ENCODE assay signal across 26 cellular contexts in the genomic region with DNA sequence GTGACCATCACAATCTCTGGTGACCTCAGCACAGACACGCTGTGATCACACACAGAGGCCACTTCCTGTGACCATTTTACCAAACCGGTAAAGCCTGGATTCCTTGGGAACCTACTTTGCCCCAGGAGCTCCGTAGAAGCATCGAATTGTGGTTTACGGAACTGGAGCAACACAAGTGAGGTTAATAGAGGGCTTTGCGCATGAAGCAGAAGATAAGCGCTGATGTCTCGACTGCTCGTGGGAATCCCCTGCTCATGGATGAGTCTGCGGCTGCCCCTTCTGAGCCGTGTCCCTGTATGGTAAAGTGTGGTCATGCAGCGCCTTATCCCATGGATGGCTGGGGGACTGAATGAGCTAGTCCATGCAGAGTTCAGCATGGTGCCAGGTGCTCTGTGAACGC. TPM values are rescaled to one million over a fixed set of nuclear protein-coding genes. Genes with fewer than 3 reads are reported as not detected.
DNase-seq lines count a peak whose midpoint lies in the region; ATAC-seq, FAIRE-seq and TF ChIP-seq lines count a peak whose summit lies in the region.
"Had no signal": no experiment of that assay in that cellular context is flagged by ENCODE, and none has a peak within 500 bp of the region (broad histone marks: within the 10 kb centered on the region; RNA-seq: fewer than 3 reads in every experiment).

No MANE protein-coding gene starts in this region.

- DNase-seq in activated T-cell treated with anti-CD3 and anti-CD28 coated beads, Interleukin-2, amount 50 U/mL, for 24 hours: peak; percentile 8
- DNase-seq in activated T-cell treated with anti-CD3 and anti-CD28 coated beads, Interleukin-2, amount 50 U/mL, for 72 hours: no peak
- DNase-seq in RWPE2 (ENCODE audit: low spot score) (peak; percentile 15), mesenteric fat pad (ENCODE audit: low spot score) (peak; percentile 55), thoracic aorta (ENCODE audit: low spot score) (no peak), frontal cortex (ENCODE audit: low spot score in 2 of 2) (no peak)
- no peak for DNase-seq in stimulated activated naive CD8-positive, alpha-beta T cell treated with anti-CD3 and anti-CD28 coated beads, Interleukin-15, Interleukin-2, amounts not matched to agents 100 U/mL and 50 U/mL, for 24 hours
- DNase-seq: CD8-positive, alpha-beta memory T cell; DMS79 treated with DMSO at 0.1 percent for 48 hours; GM23248; NCI-H1436; NCI-H2029; NCI-H2171; NCI-H446; NCI-H69; NK-92 treated with Interleukin-12 subunit alpha and Interleukin-12 subunit beta, amount 100 ng/mL, for 24 hours; OCI-M1; RPMI8226 had no signal

- no peak overlapping the region for H3K4me3 ChIP-seq in RWPE2 (ENCODE audit: severe bottlenecking)
- H3K4me3 ChIP-seq in thoracic aorta: no peak overlapping the region
- H3K4me3 ChIP-seq: A549; BLaER1 treated with 17β-estradiol and CSF1 and Interleukin-3, amounts not matched to agents 10 nM and 100 nM; GM23248 had no signal

- H3K27ac Mint-ChIP-seq in activated T-cell treated with anti-CD3 and anti-CD28 coated beads, Interleukin-2, amount 50 U/mL, for 24 hours: no peak overlapping the region
- no peak overlapping the region for H3K27ac Mint-ChIP-seq in activated T-cell treated with anti-CD3 and anti-CD28 coated beads, Interleukin-2, amount 50 U/mL, for 72 hours
- H3K27ac Mint-ChIP-seq: CD8-positive, alpha-beta memory T cell had no signal

- H3K4me1 ChIP-seq in RWPE2 (ENCODE audit: insufficient read depth, poor library complexity, severe bottlenecking) (no peaks in the 10 kb centered on the region), thoracic aorta (ENCODE audit: control insufficient read depth in 1 of 2, low read depth in 2 of 2) (peaks cover 30 to 50% of the 10 kb centered on the region in 2 donors)
- H3K4me1 ChIP-seq: A549 had no signal

- no peak for FAIRE-seq in frontal cortex (lab: Jason Lieb, UNC)
- FAIRE-seq: A549, D721Med, G401.6, HepG2 had no signal

- no peak for TF ChIP-seq CTCF in RWPE2 (IDR thresholded peaks at IDR 0.05; ENCODE audit: poor library complexity, severe bottlenecking)
- TF ChIP-seq CTCF in thoracic aorta (IDR thresholded peaks at IDR 0.05): no peak

- H3K27me3 ChIP-seq in RWPE2 (ENCODE audit: insufficient read depth, poor library complexity, severe bottlenecking): no peaks in the 10 kb centered on the region
- H3K27me3 ChIP-seq in thoracic aorta (replicated peaks; ENCODE audit: insufficient read depth): no peaks in the 10 kb centered on the region

- H3K36me3 ChIP-seq in RWPE2 (ENCODE audit: low read depth): no peaks in the 10 kb centered on the region
- no peaks in the 10 kb centered on the region for H3K36me3 ChIP-seq in thoracic aorta
- H3K36me3 ChIP-seq: BLaER1 treated with 17β-estradiol and CSF1 and Interleukin-3, amounts not matched to agents 10 nM and 100 nM had no signal

- H3K27ac ChIP-seq in RWPE2 (ENCODE audit: poor library complexity, severe bottlenecking): no peak overlapping the region
- peak overlapping the region; percentile 91 to 99 for H3K27ac ChIP-seq in thoracic aorta
- H3K27ac ChIP-seq: A549; BLaER1 treated with 17β-estradiol and CSF1 and Interleukin-3, amounts not matched to agents 10 nM and 100 nM; GM23248; KMS-11 had no signal

- no peak overlapping the region for H3K4me3 Mint-ChIP-seq in activated T-cell treated with anti-CD3 and anti-CD28 coated beads, Interleukin-2, amount 50 U/mL, for 24 hours
- H3K4me3 Mint-ChIP-seq in activated T-cell treated with anti-CD3 and anti-CD28 coated beads, Interleukin-2, amount 50 U/mL, for 72 hours: no peak overlapping the region
- H3K4me3 Mint-ChIP-seq: CD8-positive, alpha-beta memory T cell had no signal

- H3K27me3 Mint-ChIP-seq in activated T-cell treated with anti-CD3 and anti-CD28 coated beads, Interleukin-2, amount 50 U/mL, for 24 hours: no peaks in the 10 kb centered on the region
- H3K27me3 Mint-ChIP-seq in activated T-cell treated with anti-CD3 and anti-CD28 coated beads, Interleukin-2, amount 50 U/mL, for 72 hours (ENCODE audit: low read depth): no peaks in the 10 kb centered on the region

- H3K36me3 Mint-ChIP-seq in activated T-cell treated with anti-CD3 and anti-CD28 coated beads, Interleukin-2, amount 50 U/mL, for 24 hours (ENCODE audit: low read depth): no peaks in the 10 kb centered on the region
- no peaks in the 10 kb centered on the region for H3K36me3 Mint-ChIP-seq in activated T-cell treated with anti-CD3 and anti-CD28 coated beads, Interleukin-2, amount 50 U/mL, for 72 hours (ENCODE audit: insufficient read depth in 2 of 2)
- H3K36me3 Mint-ChIP-seq: CD8-positive, alpha-beta memory T cell had no signal

- no peak for ATAC-seq in activated T-cell treated with anti-CD3 and anti-CD28 coated beads, Interleukin-2, amount 50 U/mL, for 72 hours (replicated peaks in 1 of 2)
- no peak for ATAC-seq in RWPE2 (ENCODE audit: low read depth)
- no peak for ATAC-seq in thoracic aorta (ENCODE audit: insufficient number of reproducible peaks, low FRiP score, low read depth)
- no peak for ATAC-seq in GM21390 (IDR thresholded peaks at IDR 0.05; ENCODE audit: unreplicated experiment)
- no peak for ATAC-seq in stimulated activated naive CD8-positive, alpha-beta T cell treated with anti-CD3 and anti-CD28 coated beads, Interleukin-15, Interleukin-2, amounts not matched to agents 100 U/mL and 50 U/mL, for 24 hours
- ATAC-seq: A549 had no signal

- H3K9me3 ChIP-seq in RWPE2 (ENCODE audit: severe bottlenecking) (no peaks in the 10 kb centered on the region), thoracic aorta (no peaks in the 10 kb centered on the region)
- H3K9me3 ChIP-seq: A549; BLaER1 treated with 17β-estradiol and CSF1 and Interleukin-3, amounts not matched to agents 10 nM and 100 nM had no signal

- H3K4me1 Mint-ChIP-seq in activated T-cell treated with anti-CD3 and anti-CD28 coated beads, Interleukin-2, amount 50 U/mL, for 24 hours (ENCODE audit: low read depth): no peaks in the 10 kb centered on the region
- H3K4me1 Mint-ChIP-seq in activated T-cell treated with anti-CD3 and anti-CD28 coated beads, Interleukin-2, amount 50 U/mL, for 72 hours (ENCODE audit: low read depth): no peaks in the 10 kb centered on the region
- H3K4me1 Mint-ChIP-seq: CD8-positive, alpha-beta memory T cell had no signal

- H3K9me3 Mint-ChIP-seq in activated T-cell treated with anti-CD3 and anti-CD28 coated beads, Interleukin-2, amount 50 U/mL, for 24 hours: no peaks in the 10 kb centered on the region
- H3K9me3 Mint-ChIP-seq in activated T-cell treated with anti-CD3 and anti-CD28 coated beads, Interleukin-2, amount 50 U/mL, for 72 hours: no peaks in the 10 kb centered on the region
- H3K9me3 Mint-ChIP-seq: CD8-positive, alpha-beta memory T cell had no signal

RNA-seq across cellular contexts. Expression of a gene that starts 53.6 kb away (rescaled TPM):
- 1 to 10 TPM in 1 of 2 donors, under 1 TPM in 1; 0.46 to 3.0 TPM for total RNA-seq in activated T-cell treated with anti-CD3 and anti-CD28 coated beads, Interleukin-2, amount 50 U/mL, for 72 hours
- total RNA-seq in mesenteric fat pad (4.6 TPM), thoracic aorta (10 to 100 TPM; 18.3 to 29.5 TPM), frontal cortex (0.41 TPM)
- total RNA-seq: GM23248, HepG2, M059J had no signal

Comparison
In these comparisons a context has a peak if more than half of its experiments do, and no peak if none do; other contexts are left out.
1. DNase-seq: peak in activated T-cell treated with anti-CD3 and anti-CD28 coated beads, Interleukin-2, amount 50 U/mL, for 24 hours (single experiment), RWPE2 (single experiment) and mesenteric fat pad (single experiment); none in activated T-cell treated with anti-CD3 and anti-CD28 coated beads, Interleukin-2, amount 50 U/mL, for 72 hours (0 of 2), thoracic aorta (single experiment), frontal cortex (0 of 2) and stimulated activated naive CD8-positive, alpha-beta T cell treated with anti-CD3 and anti-CD28 coated beads, Interleukin-15, Interleukin-2, amounts not matched to agents 100 U/mL and 50 U/mL, for 24 hours (single experiment).